18 cellular contexts compared by ENCODE assay signal in genomic region chr9:37082214-37082765, GRCh38. TPM values are rescaled to one million over a fixed set of nuclear protein-coding genes. Genes with fewer than 3 reads are reported as not detected.
DNase-seq lines count a peak whose midpoint lies in the region; FAIRE-seq and TF ChIP-seq lines count a peak whose summit lies in the region.
"Had no signal": no experiment of that assay in that cellular context is flagged by ENCODE, and none has a peak within 500 bp of the region (broad histone marks: within the 10 kb centered on the region; RNA-seq: fewer than 3 reads in every experiment).

No MANE protein-coding gene starts in this region.

- H3K27ac ChIP-seq in astrocyte (ENCODE audit: low read depth, low read length) = no peak overlapping the region
- H3K27ac ChIP-seq in osteoblast (ENCODE audit: low read depth, low read length) = no peak overlapping the region
- H3K27ac ChIP-seq in A673 (ENCODE audit: low read depth, low read length, poor library complexity, severe bottlenecking) = no peak overlapping the region
- H3K27ac ChIP-seq: HL-60 had no signal

- BruUV-seq in A673 (replicated peaks; lab: Mats Ljungman, UMichigan) = no TSS peak

- H4K20me1 ChIP-seq in astrocyte (ENCODE audit: insufficient read depth, low read length) = peaks cover 38% of the 10 kb centered on the region
- peaks cover 28% of the 10 kb centered on the region for H4K20me1 ChIP-seq in osteoblast (ENCODE audit: insufficient read depth, low read length)

- H2AFZ ChIP-seq in astrocyte (ENCODE audit: low read depth, low read length) (no peak overlapping the region), osteoblast (ENCODE audit: low read length) (no peak overlapping the region)

- H3K9ac ChIP-seq in astrocyte (ENCODE audit: low read length) = no peak overlapping the region

- peak overlapping the region; percentile 97 for H3K4me3 Mint-ChIP-seq in activated T-cell treated with anti-CD3 and anti-CD28 coated beads, Interleukin-2, amount 50 U/mL, for 24 hours
- peak overlapping the region; percentile 99 for H3K4me3 Mint-ChIP-seq in astrocyte (ENCODE audit: unreplicated experiment)

- H3K27me3 Mint-ChIP-seq in activated T-cell treated with anti-CD3 and anti-CD28 coated beads, Interleukin-2, amount 50 U/mL, for 24 hours = peaks cover 3% of the 10 kb centered on the region
- no peaks in the 10 kb centered on the region for H3K27me3 Mint-ChIP-seq in astrocyte (ENCODE audit: low read depth, unreplicated experiment)

- H3K4me2 ChIP-seq in astrocyte (ENCODE audit: low read length) = no peak overlapping the region
- peak overlapping the region; percentile 19 for H3K4me2 ChIP-seq in osteoblast (ENCODE audit: insufficient read depth, low read length)

- no peak overlapping the region for H3K4me3 ChIP-seq in astrocyte (ENCODE audit: insufficient read depth, low read depth, low read length)
- no peak overlapping the region for H3K4me3 ChIP-seq in osteoblast (ENCODE audit: insufficient read depth, low read length)
- no peak overlapping the region for H3K4me3 ChIP-seq in A673 (ENCODE audit: low read depth, low read length, poor library complexity, severe bottlenecking)
- H3K4me3 ChIP-seq: MG63 had no signal

- H3K27ac Mint-ChIP-seq in activated T-cell treated with anti-CD3 and anti-CD28 coated beads, Interleukin-2, amount 50 U/mL, for 24 hours = peak overlapping the region; percentile 9
- no peak overlapping the region for H3K27ac Mint-ChIP-seq in astrocyte (ENCODE audit: unreplicated experiment)
- H3K27ac Mint-ChIP-seq: type B pancreatic cell had no signal

- TF ChIP-seq CTCF in astrocyte (IDR thresholded peaks at IDR 0.05; ENCODE audit: insufficient read depth, low read depth, low read length) (no peak), osteoblast (IDR thresholded peaks at IDR 0.05; ENCODE audit: extremely low read depth, low read depth, low read length) (no peak), A673 (conservative IDR thresholded peaks at IDR 0.05; ENCODE audit: low read depth, low read length) (no peak)

- H3K27me3 ChIP-seq in astrocyte (ENCODE audit: insufficient read depth, low read length) = peaks cover 2% of the 10 kb centered on the region
- H3K27me3 ChIP-seq in osteoblast (ENCODE audit: insufficient read depth, low read length) = no peaks in the 10 kb centered on the region
- no peaks in the 10 kb centered on the region for H3K27me3 ChIP-seq in A673 (replicated peaks; ENCODE audit: insufficient read depth, low read depth, low read length, poor library complexity)
- H3K27me3 ChIP-seq: MG63 had no signal

- H3K4me1 ChIP-seq in astrocyte (ENCODE audit: insufficient read depth, low read length) (no peaks in the 10 kb centered on the region), osteoblast (ENCODE audit: insufficient read depth, low read length) (peaks cover 4% of the 10 kb centered on the region), A673 (ENCODE audit: insufficient read depth, low read length, poor library complexity, severe bottlenecking) (peaks cover 23% of the 10 kb centered on the region)

- FAIRE-seq in astrocyte (lab: Jason Lieb, UNC) = no peak
- FAIRE-seq: H54, islet of Langerhans had no signal

- peaks cover 7% of the 10 kb centered on the region for H3K9me3 Mint-ChIP-seq in activated T-cell treated with anti-CD3 and anti-CD28 coated beads, Interleukin-2, amount 50 U/mL, for 24 hours
- H3K9me3 Mint-ChIP-seq in astrocyte (ENCODE audit: unreplicated experiment) = no peaks in the 10 kb centered on the region
- H3K9me3 Mint-ChIP-seq: type B pancreatic cell had no signal

- intact Hi-C loops in A673 (cut with micrococcal nuclease; ENCODE audit: unreplicated experiment) = loop anchor here (10.0 kb wide), 1 partner anchor 133 kb away; no protein-coding TSS in a partner anchor
- intact Hi-C loops in cardiac septum (cut with DNase I) = loop anchor here (5.0 kb wide), 1 partner anchor 45 kb away; no protein-coding TSS in a partner anchor

- POLR2A ChIA-PET in A673 (lab: Charles Lee; ENCODE audit: low non-redundant PET) = no interaction called here

- CTCF ChIA-PET in A673 (lab: Charles Lee) = no interaction called here

- no peak for DNase-seq in activated T-cell treated with anti-CD3 and anti-CD28 coated beads, Interleukin-2, amount 50 U/mL, for 24 hours
- no peak for DNase-seq in activated T-cell treated with anti-CD3 and anti-CD28 coated beads, Interleukin-2, amount 50 U/mL, for 48 hours
- DNase-seq in NCI-H82 treated with DMSO at 0.1 percent for 48 hours (lab: John Stamatoyannopoulos, UW; ENCODE audit: unreplicated experiment) (peak; percentile 46), astrocyte (ENCODE audit: low read depth) (peak; percentile 27), osteoblast (ENCODE audit: insufficient read length, low spot score, missing footprints) (no peak), NCI-H2196 (lab: John Stamatoyannopoulos, UW; ENCODE audit: unreplicated experiment) (no peak), A673 (ENCODE audit: low spot score) (no peak), cardiac septum (ENCODE audit: low spot score) (no peak)
- DNase-seq: activated CD8-positive, alpha-beta memory T cell treated with anti-CD3 and anti-CD28 coated beads for 24 hours; foreskin fibroblast; MG63; stimulated activated CD4-positive, alpha-beta T cell treated with anti-CD3 and anti-CD28 coated beads, Interleukin-1b, Interleukin-23, amount 100 ng/mL, for 48 hours had no signal

- H3K9me3 ChIP-seq in astrocyte (ENCODE audit: insufficient read depth, low read depth, low read length) (no peaks in the 10 kb centered on the region), osteoblast (ENCODE audit: low read depth, low read length) (no peaks in the 10 kb centered on the region), A673 (ENCODE audit: low read depth, low read length, poor library complexity, severe bottlenecking) (peaks cover 5% of the 10 kb centered on the region)

- peaks cover 67% of the 10 kb centered on the region for H3K4me1 Mint-ChIP-seq in activated T-cell treated with anti-CD3 and anti-CD28 coated beads, Interleukin-2, amount 50 U/mL, for 24 hours (ENCODE audit: low read depth)
- peaks cover 21% of the 10 kb centered on the region for H3K4me1 Mint-ChIP-seq in astrocyte (ENCODE audit: low read depth, unreplicated experiment)

- peaks cover 7% of the 10 kb centered on the region for H3K36me3 ChIP-seq in astrocyte (ENCODE audit: insufficient read depth, low read length)
- peaks cover 8% of the 10 kb centered on the region for H3K36me3 ChIP-seq in osteoblast (ENCODE audit: insufficient read depth, low read length)
- peaks cover 10% of the 10 kb centered on the region for H3K36me3 ChIP-seq in A673 (ENCODE audit: insufficient read depth, low read length, poor library complexity, severe bottlenecking)

- H3K36me3 Mint-ChIP-seq in activated T-cell treated with anti-CD3 and anti-CD28 coated beads, Interleukin-2, amount 50 U/mL, for 24 hours (ENCODE audit: low read depth) = peaks cover 65% of the 10 kb centered on the region
- H3K36me3 Mint-ChIP-seq in astrocyte (ENCODE audit: low read depth, unreplicated experiment) = peaks cover 11% of the 10 kb centered on the region

- H3K79me2 ChIP-seq in astrocyte (ENCODE audit: insufficient read depth, low read length) (peaks cover 58% of the 10 kb centered on the region), osteoblast (ENCODE audit: insufficient read depth, low read length) (peaks cover 67% of the 10 kb centered on the region)

RNA-seq across cellular contexts. Expression of gene ZCCHC7, which starts 38.1 kb away (rescaled TPM):
- total RNA-seq in astrocyte = 21.7 and 25.4 TPM in 2 replicates
- total RNA-seq in osteoblast = 31.5 and 32.6 TPM in 2 replicates
- 26.0 and 27.9 TPM in 2 replicates for total RNA-seq in A673 (2021)
- 11.3 TPM for total RNA-seq in cardiac septum

RNA-seq across cellular contexts. Expression of gene PAX5, which starts 48.2 kb away (rescaled TPM):
- total RNA-seq in astrocyte (not detected in 2 replicates), osteoblast (under 0.01 TPM in 1 of 2 replicates, not detected in the other), A673 (2021) (3.3 and 5.5 TPM in 2 replicates), cardiac septum (not detected)
- total RNA-seq: dermis microvascular lymphatic vessel endothelial cell, pulmonary artery endothelial cell had no signal

Comparison
In these comparisons a context has a peak if more than half of its experiments do, and no peak if none do; other contexts are left out.
1. DNase-seq: peak in NCI-H82 treated with DMSO at 0.1 percent for 48 hours (single experiment) and astrocyte (single experiment); none in activated T-cell treated with anti-CD3 and anti-CD28 coated beads, Interleukin-2, amount 50 U/mL, for 24 hours (single experiment), activated T-cell treated with anti-CD3 and anti-CD28 coated beads, Interleukin-2, amount 50 U/mL, for 48 hours (0 of 2), osteoblast (single experiment), NCI-H2196 (single experiment), A673 (single experiment) and cardiac septum (single experiment).